15 cellular contexts compared by ENCODE assay signal in genomic region chr4:13966241-13967195, GRCh38.
DNase-seq lines count a peak whose midpoint lies in the region; ATAC-seq and TF ChIP-seq lines count a peak whose summit lies in the region.
"Had no signal": no experiment of that assay in that cellular context is flagged by ENCODE, and none has a peak within 500 bp of the region (broad histone marks: within the 10 kb centered on the region; RNA-seq: fewer than 3 reads in every experiment).

No MANE protein-coding gene starts in this region.

- no peaks in the 10 kb centered on the region for H3K36me3 Mint-ChIP-seq in osteocyte (ENCODE audit: unreplicated experiment)
- H3K36me3 Mint-ChIP-seq: type B pancreatic cell had no signal

- no peaks in the 10 kb centered on the region for H3K36me3 ChIP-seq in SK-N-SH (replicated peaks in 1 of 2; ENCODE audit: control insufficient read depth in 1 of 2, insufficient read depth in 2 of 2, low read length in 1 of 2)

- POLR2A ChIA-PET in SK-N-SH (lab: Yijun Ruan, JAX) = interaction anchor here (0.5 kb wide), 1 partner anchor 33 kb away, joined by 3 read pairs; no protein-coding TSS in a partner anchor

- peak overlapping the region; percentile 0; the same call in 1 of the 2 replicates for H2AFZ ChIP-seq in SK-N-SH (ENCODE audit: low read depth)

- peaks cover 0 to 33% of the 10 kb centered on the region in 2 experiments; a peak in 1 of 4 replicates for H3K4me1 ChIP-seq in SK-N-SH (ENCODE audit: control insufficient read depth in 1 of 2, insufficient read depth in 2 of 2, low read depth in 1 of 2, low read length in 1 of 2)

- no peaks in the 10 kb centered on the region for H3K9me3 Mint-ChIP-seq in osteocyte (ENCODE audit: unreplicated experiment)
- H3K9me3 Mint-ChIP-seq: H9, nephron, type B pancreatic cell had no signal

- DNase-seq in G401 (ENCODE audit: low spot score) (peak; percentile 22), SK-N-SH (no peak), fibroblast of mammary gland (ENCODE audit: low read depth) (peak; percentile 88), osteocyte (ENCODE audit: extremely low spot score, unreplicated experiment) (no peak), NK-92 (lab: John Stamatoyannopoulos, UW; ENCODE audit: unreplicated experiment) (no peak), NCI-H1092 treated with DMSO at 0.1 percent for 48 hours (lab: John Stamatoyannopoulos, UW) (no peak)
- DNase-seq: activated CD8-positive, alpha-beta memory T cell treated with anti-CD3 and anti-CD28 coated beads, Interleukin-2, amount 50 U/mL, for 4 hours; H9; NCI-H1048; T-helper 2 cell had no signal

- peak overlapping the region; percentile 81 for H3K27ac Mint-ChIP-seq in osteocyte (ENCODE audit: unreplicated experiment)
- H3K27ac Mint-ChIP-seq: H9, nephron, type B pancreatic cell had no signal

- no peaks in the 10 kb centered on the region for H3K9me2 ChIP-seq in SK-N-SH

- H3F3A ChIP-seq in SK-N-SH (replicated peaks; ENCODE audit: insufficient read depth) = peaks cover 28% of the 10 kb centered on the region

- peak overlapping the region; percentile 62 for H3K4me2 ChIP-seq in SK-N-SH

- WGBS in SK-N-SH (ENCODE audit: low lambda C conversion rate) = 41% methylated on average over 8 of the region's 8 CpGs

- TF ChIP-seq CTCF in SK-N-SH (IDR thresholded peaks at IDR 0.05) (peak; percentile 30), fibroblast of mammary gland (conservative IDR thresholded peaks at IDR 0.05; ENCODE audit: control insufficient read depth, insufficient read depth, low read depth, low read length) (peak; percentile 14), osteocyte (IDR thresholded peaks at IDR 0.05) (peak; percentile 25)

- CTCF ChIA-PET in SK-N-SH (lab: Yijun Ruan, JAX) = interaction anchor here (1.4 to 1.8 kb wide), 2 partner anchors 21 to 34 kb away, joined by 3 to 4 read pairs; no protein-coding TSS in a partner anchor

- no peaks in the 10 kb centered on the region for H3K9me3 ChIP-seq in SK-N-SH

- no peaks in the 10 kb centered on the region for H4K20me1 ChIP-seq in SK-N-SH (ENCODE audit: insufficient read depth)

- TF ChIP-seq EP300 in SK-N-SH (IDR thresholded peaks at IDR 0.05; ENCODE audit: borderline replicate concordance in 1 of 2, low read depth in 1 of 2, low read length in 1 of 2) = peak in 1 of 2 experiments; percentile 49; a peak in 1 of 4 replicates

- no peak overlapping the region for H3K4me3 ChIP-seq in SK-N-SH (ENCODE audit: low read depth in 2 of 2, low read length in 1 of 2)
- no peak overlapping the region for H3K4me3 ChIP-seq in fibroblast of mammary gland (ENCODE audit: control insufficient read depth, low read depth, low read length)

- TF ChIP-seq RAD21 in SK-N-SH (IDR thresholded peaks at IDR 0.05; ENCODE audit: low read length) = no peak

- in situ Hi-C loops in G401 (cut with HindIII; ENCODE audit: low sequenced_read_pairs) = no loop called here

- H3K4me1 Mint-ChIP-seq in osteocyte (ENCODE audit: unreplicated experiment) = peaks cover 57% of the 10 kb centered on the region
- H3K4me1 Mint-ChIP-seq: central memory CD8-positive, alpha-beta T cell had no signal

- ATAC-seq in HG02870 (IDR thresholded peaks at IDR 0.05; ENCODE audit: unreplicated experiment) (no peak), GM21619 (IDR thresholded peaks at IDR 0.05; ENCODE audit: unreplicated experiment) (no peak)

- no peaks in the 10 kb centered on the region for H3K79me2 ChIP-seq in SK-N-SH (ENCODE audit: insufficient read depth)

- peak overlapping the region; percentile 52 for H3K9ac ChIP-seq in SK-N-SH

- no peaks in the 10 kb centered on the region for H3K27me3 ChIP-seq in SK-N-SH (ENCODE audit: insufficient read depth)

- peak overlapping the region in 1 of 2 experiments; percentile 85; a peak in 3 of 4 replicates for H3K27ac ChIP-seq in SK-N-SH (ENCODE audit: low read depth in 2 of 2, low read length in 1 of 2)

- no peaks in the 10 kb centered on the region for H3K27me3 Mint-ChIP-seq in osteocyte (ENCODE audit: unreplicated experiment)
- H3K27me3 Mint-ChIP-seq: central memory CD8-positive, alpha-beta T cell had no signal

- no peak overlapping the region for H3K4me3 Mint-ChIP-seq in osteocyte (ENCODE audit: unreplicated experiment)
- H3K4me3 Mint-ChIP-seq: central memory CD8-positive, alpha-beta T cell; H9; nephron; type B pancreatic cell had no signal

TF ChIP-seq in SK-N-SH, 30 proteins besides CTCF, POLR2A, EP300 and RAD21:
- peak; percentile 50; the same call in 1 of the 2 replicates for TF ChIP-seq TCF12 (IDR thresholded peaks at IDR 0.05)
- TF ChIP-seq IRF3 (IDR thresholded peaks at IDR 0.05; ENCODE audit: low read depth, low read length) = no peak
- TF ChIP-seq REST (IDR thresholded peaks at IDR 0.05; ENCODE audit: low read depth, low read length) = no peak
- peak; percentile 55 for TF ChIP-seq JUND (IDR thresholded peaks at IDR 0.05)
- TF ChIP-seq YY1 (IDR thresholded peaks at IDR 0.05; ENCODE audit: low read depth) = no peak
- no peak for TF ChIP-seq RFX5 (IDR thresholded peaks at IDR 0.05; ENCODE audit: low read length)
- peak; percentile 69; the same call in 1 of the 2 replicates for TF ChIP-seq FOSL2 (IDR thresholded peaks at IDR 0.05; ENCODE audit: borderline replicate concordance, low read depth)
- no peak for TF ChIP-seq CHD2 (IDR thresholded peaks at IDR 0.05; ENCODE audit: low read length, partially characterized antibody)
- peak; percentile 63 for TF ChIP-seq PBX3 (IDR thresholded peaks at IDR 0.05)
- peak; percentile 49; the same call in 1 of the 2 replicates for TF ChIP-seq MAX (IDR thresholded peaks at IDR 0.05; ENCODE audit: low read depth)
- no peak for TF ChIP-seq FOXJ3 (CRISPR knock-in tag; IDR thresholded peaks at IDR 0.05)
- TF ChIP-seq GATA2 (CRISPR knock-in tag; IDR thresholded peaks at IDR 0.05) = no peak
- no peak for TF ChIP-seq MEF2A (IDR thresholded peaks at IDR 0.05; ENCODE audit: borderline replicate concordance, low read depth)
- no peak for TF ChIP-seq USF2 (IDR thresholded peaks at IDR 0.05; ENCODE audit: borderline replicate concordance, low read depth, low read length)
- peak; percentile 73; the same call in 1 of the 2 replicates for TF ChIP-seq TEAD4 (IDR thresholded peaks at IDR 0.05; ENCODE audit: borderline replicate concordance, insufficient read depth)
- TF ChIP-seq NFIC (IDR thresholded peaks at IDR 0.05; ENCODE audit: borderline replicate concordance) = peak; percentile 34; the same call in 1 of the 2 replicates
- no peak for TF ChIP-seq MXI1 (IDR thresholded peaks at IDR 0.05; ENCODE audit: low read depth, low read length)

Comparison
In these comparisons a context has a peak if more than half of its experiments do, and no peak if none do; other contexts are left out.
1. DNase-seq: peak in G401 (single experiment) and fibroblast of mammary gland (single experiment); none in SK-N-SH (single experiment), osteocyte (single experiment), NK-92 (single experiment) and NCI-H1092 treated with DMSO at 0.1 percent for 48 hours (single experiment).
2. Peak in every context shown above with its lines, with median percentiles within 50 percentile points of each other: CTCF ChIP-seq.